ENCODE assay signal across 24 cellular contexts in genomic region chr22:44364750-44365118, GRCh38. TPM values are rescaled to one million over a fixed set of nuclear protein-coding genes. Genes with fewer than 3 reads are reported as not detected.
DNase-seq lines count a peak whose midpoint lies in the region; ATAC-seq, FAIRE-seq and TF ChIP-seq lines count a peak whose summit lies in the region.
"Had no signal": no experiment of that assay in that cellular context is flagged by ENCODE, and none has a peak within 500 bp of the region (broad histone marks: within the 10 kb centered on the region; RNA-seq: fewer than 3 reads in every experiment).

No MANE protein-coding gene starts in this region.

- TF ChIP-seq CTCF in coronary artery (IDR thresholded peaks at IDR 0.05), result no peak
- TF ChIP-seq CTCF in kidney (IDR thresholded peaks at IDR 0.05; ENCODE audit: borderline replicate concordance, extremely low read depth, insufficient read depth), result no peak

- H3K36me3 ChIP-seq in BLaER1 (no peaks in the 10 kb centered on the region), kidney (ENCODE audit: control insufficient read depth in 1 of 2, insufficient read depth in 2 of 2, low read length in 2 of 2) (no peaks in the 10 kb centered on the region)
- H3K36me3 ChIP-seq: BLaER1 treated with 17β-estradiol and CSF1 and Interleukin-3, amounts not matched to agents 10 nM and 100 nM; left lung had no signal

- FAIRE-seq in kidney (lab: Jason Lieb, UNC), result no peak
- FAIRE-seq: GM12891, small intestine had no signal

- peak overlapping the region; percentile 69 for H3K4me2 ChIP-seq in BLaER1

- H3K9me3 ChIP-seq in BLaER1 (no peaks in the 10 kb centered on the region), kidney (ENCODE audit: control insufficient read depth in 1 of 2, low read length in 2 of 2) (no peaks in the 10 kb centered on the region)
- H3K9me3 ChIP-seq: BLaER1 treated with 17β-estradiol and CSF1 and Interleukin-3, amounts not matched to agents 10 nM and 100 nM; Caco-2; left lung had no signal

- H3K27ac Mint-ChIP-seq in activated naive CD4-positive, alpha-beta T cell treated with anti-CD3 and anti-CD28 coated beads, Interleukin-2, amount 10 ng/mL, durations not matched to agents 7 days and 5 days, result no peak overlapping the region
- H3K27ac Mint-ChIP-seq: activated T-cell treated with anti-CD3 and anti-CD28 coated beads, Interleukin-2, amount 50 U/mL, for 72 hours; dendritic cell treated with granulocyte-macrophage colony-stimulating factor and Interleukin-4, amounts not matched to agents 40 ng/mL and 50 ng/mL, for 4 days; T-helper 2 cell treated with Interferon-gamma antibody and Interleukin-4, amounts not matched to agents 5 μg/mL and 100 μg/mL, for 36 hours had no signal

- H3K4me1 ChIP-seq in BLaER1 (peaks cover 38% of the 10 kb centered on the region), kidney (ENCODE audit: control insufficient read depth in 1 of 2, insufficient read depth in 1 of 2, low read depth in 1 of 2, low read length in 2 of 2) (no peaks in the 10 kb centered on the region)
- H3K4me1 ChIP-seq: Caco-2 had no signal

- H3K4me3 Mint-ChIP-seq in activated naive CD4-positive, alpha-beta T cell treated with anti-CD3 and anti-CD28 coated beads, Interleukin-2, amount 10 ng/mL, durations not matched to agents 7 days and 5 days, result no peak overlapping the region
- H3K4me3 Mint-ChIP-seq: activated T-cell treated with anti-CD3 and anti-CD28 coated beads, Interleukin-2, amount 50 U/mL, for 72 hours; dendritic cell treated with granulocyte-macrophage colony-stimulating factor and Interleukin-4, amounts not matched to agents 40 ng/mL and 50 ng/mL, for 4 days; nephron progenitor cell; T-helper 2 cell treated with Interferon-gamma antibody and Interleukin-4, amounts not matched to agents 5 μg/mL and 100 μg/mL, for 36 hours had no signal

- H3K27me3 Mint-ChIP-seq in activated naive CD4-positive, alpha-beta T cell treated with anti-CD3 and anti-CD28 coated beads, Interleukin-2, amount 10 ng/mL, durations not matched to agents 7 days and 5 days, result peaks cover 12% of the 10 kb centered on the region
- H3K27me3 Mint-ChIP-seq: dendritic cell treated with granulocyte-macrophage colony-stimulating factor and Interleukin-4, amounts not matched to agents 40 ng/mL and 50 ng/mL, for 4 days had no signal

- H3K9ac ChIP-seq in BLaER1 (peak overlapping the region; percentile 34; the same call in 1 of the 2 replicates), kidney (ENCODE audit: low read length in 2 of 2) (no peak overlapping the region)
- H3K9ac ChIP-seq: BLaER1 treated with 17β-estradiol and CSF1 and Interleukin-3, amounts not matched to agents 10 nM and 100 nM had no signal

- H3K27ac ChIP-seq in BLaER1 (peak overlapping the region; percentile 13; the same call in 1 of the 2 replicates), coronary artery (peak overlapping the region; percentile 73 to 93), kidney (ENCODE audit: low read depth in 2 of 2, low read length in 2 of 2) (no peak overlapping the region)
- H3K27ac ChIP-seq: BLaER1 treated with 17β-estradiol and CSF1 and Interleukin-3, amounts not matched to agents 10 nM and 100 nM; HL-60; left lung had no signal

- no peaks in the 10 kb centered on the region for H3K27me3 ChIP-seq in BLaER1
- H3K27me3 ChIP-seq: BLaER1 treated with 17β-estradiol and CSF1 and Interleukin-3, amounts not matched to agents 10 nM and 100 nM; left lung had no signal

- H4K20me1 ChIP-seq in BLaER1, result no peaks in the 10 kb centered on the region
- H4K20me1 ChIP-seq: BLaER1 treated with 17β-estradiol and CSF1 and Interleukin-3, amounts not matched to agents 10 nM and 100 nM had no signal

- ATAC-seq in sciatic nerve, result peak; percentile 43
- ATAC-seq in GM19467 (IDR thresholded peaks at IDR 0.05; ENCODE audit: unreplicated experiment), result no peak
- ATAC-seq: activated T-cell treated with anti-CD3 and anti-CD28 coated beads, Interleukin-2, amount 50 U/mL, for 72 hours; left lung had no signal

- intact Hi-C loops in kidney (cut with DNase I) (no loop called here), sciatic nerve (cut with DNase I) (no loop called here)

- no peaks in the 10 kb centered on the region for H3K9me3 Mint-ChIP-seq in activated naive CD4-positive, alpha-beta T cell treated with anti-CD3 and anti-CD28 coated beads, Interleukin-2, amount 10 ng/mL, durations not matched to agents 7 days and 5 days
- H3K9me3 Mint-ChIP-seq: activated T-cell treated with anti-CD3 and anti-CD28 coated beads, Interleukin-2, amount 50 U/mL, for 72 hours; dendritic cell treated with granulocyte-macrophage colony-stimulating factor and Interleukin-4, amounts not matched to agents 40 ng/mL and 50 ng/mL, for 4 days; nephron progenitor cell; T-helper 2 cell treated with Interferon-gamma antibody and Interleukin-4, amounts not matched to agents 5 μg/mL and 100 μg/mL, for 36 hours had no signal

- peak; percentile 79 for DNase-seq in coronary artery (ENCODE audit: low spot score)
- peak; percentile 49 for DNase-seq in kidney
- no peak for DNase-seq in sciatic nerve (ENCODE audit: low spot score)
- no peak for DNase-seq in amniotic stem cell (lab: John Stamatoyannopoulos, UW)
- no peak for DNase-seq in inferior parietal cortex (ENCODE audit: extremely low spot score)
- no peak for DNase-seq in activated naive CD4-positive, alpha-beta T cell treated with anti-CD3 and anti-CD28 coated beads, Interleukin-2, amount 10 ng/mL, durations not matched to agents 7 days and 5 days
- DNase-seq: activated CD4-positive, alpha-beta T cell treated with anti-CD3 and anti-CD28 coated beads for 4 hours; activated naive CD4-positive, alpha-beta T cell treated with Interleukin-2 at 50 U/mL for 16 hours; activated T-cell treated with anti-CD3 and anti-CD28 coated beads, Interleukin-2, amount 50 U/mL, for 72 hours; amygdala; Caco-2; HCEC 1CT; NCI-H1048; NCI-H187 treated with DMSO at 0.1 percent for 48 hours; small intestine had no signal

- H3K4me3 ChIP-seq in BLaER1 (no peak overlapping the region), coronary artery (no peak overlapping the region), kidney (ENCODE audit: low read length in 2 of 2) (no peak overlapping the region)
- H3K4me3 ChIP-seq: BLaER1 treated with 17β-estradiol and CSF1 and Interleukin-3, amounts not matched to agents 10 nM and 100 nM; left lung had no signal

- H3K4me1 Mint-ChIP-seq in activated naive CD4-positive, alpha-beta T cell treated with anti-CD3 and anti-CD28 coated beads, Interleukin-2, amount 10 ng/mL, durations not matched to agents 7 days and 5 days, result no peaks in the 10 kb centered on the region

- H3K36me3 Mint-ChIP-seq in activated naive CD4-positive, alpha-beta T cell treated with anti-CD3 and anti-CD28 coated beads, Interleukin-2, amount 10 ng/mL, durations not matched to agents 7 days and 5 days, result no peaks in the 10 kb centered on the region

- CTCF ChIA-PET in activated naive CD4-positive, alpha-beta T cell treated with anti-CD3 and anti-CD28 coated beads, Interleukin-2, amount 10 ng/mL, durations not matched to agents 7 days and 5 days (lab: Charles Lee), result interaction anchor here (1.2 kb wide), 1 partner anchor 142 kb away, joined by 3 read pairs; no protein-coding TSS in a partner anchor

RNA-seq across cellular contexts. Expression of gene SHISAL1, which starts 52.0 kb away (rescaled TPM):
- total RNA-seq in kidney (1.1 TPM), sciatic nerve (2.1 TPM)
- 0.04 TPM for polyA plus RNA-seq in kidney (ENCODE audit: insufficient read depth, low read depth, low replicate concordance)
- total RNA-seq: activated T-cell treated with anti-CD3 and anti-CD28 coated beads, Interleukin-2, amount 50 U/mL, for 72 hours; Caco-2 had no signal

Comparison
In these comparisons a context has a peak if more than half of its experiments do, and no peak if none do; other contexts are left out.
1. H3K27ac ChIP-seq: peak in BLaER1 (single experiment) and coronary artery (2 of 2); none in kidney (0 of 2).
2. DNase-seq: peak in coronary artery (single experiment) and kidney (single experiment); none in sciatic nerve (single experiment), amniotic stem cell (single experiment), inferior parietal cortex (single experiment) and activated naive CD4-positive, alpha-beta T cell treated with anti-CD3 and anti-CD28 coated beads, Interleukin-2, amount 10 ng/mL, durations not matched to agents 7 days and 5 days (single experiment).